1 cellular context compared by ENCODE assay signal in the genomic region with DNA sequence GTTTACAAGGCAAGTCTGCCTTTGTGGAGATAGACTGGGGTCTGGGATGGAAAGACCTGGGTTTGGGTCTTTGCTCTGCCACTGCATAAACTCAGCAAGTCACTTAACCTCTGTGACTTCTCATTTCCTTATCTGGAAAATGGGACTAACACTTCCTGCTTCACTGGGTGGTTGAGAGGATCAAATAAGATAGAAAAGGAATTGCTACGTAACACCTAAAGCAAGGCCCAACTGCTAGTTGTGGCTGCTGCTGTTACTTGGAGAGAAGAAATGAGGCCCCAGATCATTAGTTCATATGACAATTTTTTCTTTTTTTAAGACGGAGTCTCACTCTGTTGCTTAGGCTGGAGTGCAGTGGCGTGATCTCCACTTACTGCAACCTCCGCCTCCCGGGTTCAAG.
TF ChIP-seq lines count a peak whose summit lies in the region.

No MANE protein-coding gene starts in this region.

TF ChIP-seq in K562, 482 proteins besides CTCF, POLR2A, EP300 and RAD21 (continued from another document and continues in another):
- TF ChIP-seq, protein P1, sequence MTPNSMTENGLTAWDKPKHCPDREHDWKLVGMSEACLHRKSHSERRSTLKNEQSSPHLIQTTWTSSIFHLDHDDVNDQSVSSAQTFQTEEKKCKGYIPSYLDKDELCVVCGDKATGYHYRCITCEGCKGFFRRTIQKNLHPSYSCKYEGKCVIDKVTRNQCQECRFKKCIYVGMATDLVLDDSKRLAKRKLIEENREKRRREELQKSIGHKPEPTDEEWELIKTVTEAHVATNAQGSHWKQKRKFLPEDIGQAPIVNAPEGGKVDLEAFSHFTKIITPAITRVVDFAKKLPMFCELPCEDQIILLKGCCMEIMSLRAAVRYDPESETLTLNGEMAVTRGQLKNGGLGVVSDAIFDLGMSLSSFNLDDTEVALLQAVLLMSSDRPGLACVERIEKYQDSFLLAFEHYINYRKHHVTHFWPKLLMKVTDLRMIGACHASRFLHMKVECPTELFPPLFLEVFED (CRISPR knock-in tag; conservative IDR thresholded peaks at IDR 0.05) = no peak
- TF ChIP-seq PTTG1 (tag; IDR thresholded peaks at IDR 0.05; ENCODE audit: low read depth) (no peak), XRCC4 (IDR thresholded peaks at IDR 0.05; ENCODE audit: extremely low read depth, insufficient read depth, insufficient read length) (no peak), GATAD2A (IDR thresholded peaks at IDR 0.05) (no peak), ZNF79 (CRISPR knock-in tag; IDR thresholded peaks at IDR 0.05; ENCODE audit: low read depth) (no peak), SMAD1 (IDR thresholded peaks at IDR 0.05; ENCODE audit: low read depth, low read length, partially characterized antibody) (no peak), TSC22D4 (tag; IDR thresholded peaks at IDR 0.05) (no peak), RFX7 (CRISPR knock-in tag; IDR thresholded peaks at IDR 0.05) (no peak), SMAD4 (CRISPR knock-in tag; conservative IDR thresholded peaks at IDR 0.05) (0 out of 2 replicates have a peak, but pooled peaks have one; percentile 10), KDM2B (CRISPR knock-in tag; IDR thresholded peaks at IDR 0.05) (no peak), ZFX (CRISPR knock-in tag; IDR thresholded peaks at IDR 0.05) (peak; percentile 66), ETV1 (tag; conservative IDR thresholded peaks at IDR 0.05; ENCODE audit: low read depth) (peak; percentile 76), ZNF217 (CRISPR knock-in tag; IDR thresholded peaks at IDR 0.05) (no peak), POLR2AphosphoS5 (IDR thresholded peaks at IDR 0.05; ENCODE audit: control insufficient read depth, insufficient read depth, low read depth, low read length) (no peak), U2AF2 (optimal IDR thresholded peaks at IDR 0.05; ENCODE audit: low read depth, low read length) (no peak), ZNF830 (CRISPR knock-in tag; IDR thresholded peaks at IDR 0.05) (no peak), GABPB1 (CRISPR knock-in tag; IDR thresholded peaks at IDR 0.05) (no peak), STAT5A (IDR thresholded peaks at IDR 0.05; ENCODE audit: borderline replicate concordance, low read length) (no peak), POU5F1 (IDR thresholded peaks at IDR 0.05; ENCODE audit: borderline replicate concordance, low read depth, low read length, partially characterized antibody) (no peak), ZNF644 (tag; IDR thresholded peaks at IDR 0.05; ENCODE audit: low read depth) (no peak), RCOR1 (IDR thresholded peaks at IDR 0.05; ENCODE audit: borderline replicate concordance in 1 of 2, low read depth in 2 of 2, low read length in 2 of 2) (peak in 1 of 2 experiments; percentile 64; a peak in 2 of 4 replicates), JUND (IDR thresholded peaks at IDR 0.05; ENCODE audit: borderline replicate concordance, low read depth, low read length) (peak; percentile 43; the same call in 1 of the 2 replicates), JUND (tag; IDR thresholded peaks at IDR 0.05; ENCODE audit: borderline replicate concordance, low read depth, low read length) (no peak; the same call in 2 of the 3 replicates), ZNF780A (CRISPR knock-in tag; IDR thresholded peaks at IDR 0.05) (no peak)
- TF ChIP-seq, protein P2, sequence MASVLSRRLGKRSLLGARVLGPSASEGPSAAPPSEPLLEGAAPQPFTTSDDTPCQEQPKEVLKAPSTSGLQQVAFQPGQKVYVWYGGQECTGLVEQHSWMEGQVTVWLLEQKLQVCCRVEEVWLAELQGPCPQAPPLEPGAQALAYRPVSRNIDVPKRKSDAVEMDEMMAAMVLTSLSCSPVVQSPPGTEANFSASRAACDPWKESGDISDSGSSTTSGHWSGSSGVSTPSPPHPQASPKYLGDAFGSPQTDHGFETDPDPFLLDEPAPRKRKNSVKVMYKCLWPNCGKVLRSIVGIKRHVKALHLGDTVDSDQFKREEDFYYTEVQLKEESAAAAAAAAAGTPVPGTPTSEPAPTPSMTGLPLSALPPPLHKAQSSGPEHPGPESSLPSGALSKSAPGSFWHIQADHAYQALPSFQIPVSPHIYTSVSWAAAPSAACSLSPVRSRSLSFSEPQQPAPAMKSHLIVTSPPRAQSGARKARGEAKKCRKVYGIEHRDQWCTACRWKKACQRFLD (CRISPR knock-in tag; IDR thresholded peaks at IDR 0.05) = no peak
- TF ChIP-seq, protein P3, sequence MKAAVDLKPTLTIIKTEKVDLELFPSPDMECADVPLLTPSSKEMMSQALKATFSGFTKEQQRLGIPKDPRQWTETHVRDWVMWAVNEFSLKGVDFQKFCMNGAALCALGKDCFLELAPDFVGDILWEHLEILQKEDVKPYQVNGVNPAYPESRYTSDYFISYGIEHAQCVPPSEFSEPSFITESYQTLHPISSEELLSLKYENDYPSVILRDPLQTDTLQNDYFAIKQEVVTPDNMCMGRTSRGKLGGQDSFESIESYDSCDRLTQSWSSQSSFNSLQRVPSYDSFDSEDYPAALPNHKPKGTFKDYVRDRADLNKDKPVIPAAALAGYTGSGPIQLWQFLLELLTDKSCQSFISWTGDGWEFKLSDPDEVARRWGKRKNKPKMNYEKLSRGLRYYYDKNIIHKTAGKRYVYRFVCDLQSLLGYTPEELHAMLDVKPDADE (conservative IDR thresholded peaks at IDR 0.05; ENCODE audit: control insufficient read depth, low read depth, low read length) = no peak
- TF ChIP-seq, protein P4, sequence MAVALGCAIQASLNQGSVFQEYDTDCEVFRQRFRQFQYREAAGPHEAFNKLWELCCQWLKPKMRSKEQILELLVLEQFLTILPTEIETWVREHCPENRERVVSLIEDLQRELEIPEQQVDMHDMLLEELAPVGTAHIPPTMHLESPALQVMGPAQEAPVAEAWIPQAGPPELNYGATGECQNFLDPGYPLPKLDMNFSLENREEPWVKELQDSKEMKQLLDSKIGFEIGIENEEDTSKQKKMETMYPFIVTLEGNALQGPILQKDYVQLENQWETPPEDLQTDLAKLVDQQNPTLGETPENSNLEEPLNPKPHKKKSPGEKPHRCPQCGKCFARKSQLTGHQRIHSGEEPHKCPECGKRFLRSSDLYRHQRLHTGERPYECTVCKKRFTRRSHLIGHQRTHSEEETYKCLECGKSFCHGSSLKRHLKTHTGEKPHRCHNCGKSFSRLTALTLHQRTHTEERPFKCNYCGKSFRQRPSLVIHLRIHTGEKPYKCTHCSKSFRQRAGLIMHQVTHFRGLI (CRISPR knock-in tag; IDR thresholded peaks at IDR 0.05) = 0 out of 2 replicates have a peak, but pooled peaks have one; percentile 21
- TF ChIP-seq, protein P5, sequence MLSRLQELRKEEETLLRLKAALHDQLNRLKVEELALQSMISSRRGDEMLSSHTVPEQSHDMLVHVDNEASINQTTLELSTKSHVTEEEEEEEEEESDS (CRISPR knock-in tag; IDR thresholded peaks at IDR 0.05) = no peak
- TF ChIP-seq, protein P6, sequence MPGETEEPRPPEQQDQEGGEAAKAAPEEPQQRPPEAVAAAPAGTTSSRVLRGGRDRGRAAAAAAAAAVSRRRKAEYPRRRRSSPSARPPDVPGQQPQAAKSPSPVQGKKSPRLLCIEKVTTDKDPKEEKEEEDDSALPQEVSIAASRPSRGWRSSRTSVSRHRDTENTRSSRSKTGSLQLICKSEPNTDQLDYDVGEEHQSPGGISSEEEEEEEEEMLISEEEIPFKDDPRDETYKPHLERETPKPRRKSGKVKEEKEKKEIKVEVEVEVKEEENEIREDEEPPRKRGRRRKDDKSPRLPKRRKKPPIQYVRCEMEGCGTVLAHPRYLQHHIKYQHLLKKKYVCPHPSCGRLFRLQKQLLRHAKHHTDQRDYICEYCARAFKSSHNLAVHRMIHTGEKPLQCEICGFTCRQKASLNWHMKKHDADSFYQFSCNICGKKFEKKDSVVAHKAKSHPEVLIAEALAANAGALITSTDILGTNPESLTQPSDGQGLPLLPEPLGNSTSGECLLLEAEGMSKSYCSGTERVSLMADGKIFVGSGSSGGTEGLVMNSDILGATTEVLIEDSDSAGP (CRISPR knock-in tag; IDR thresholded peaks at IDR 0.05) = no peak
- TF ChIP-seq, protein P7, sequence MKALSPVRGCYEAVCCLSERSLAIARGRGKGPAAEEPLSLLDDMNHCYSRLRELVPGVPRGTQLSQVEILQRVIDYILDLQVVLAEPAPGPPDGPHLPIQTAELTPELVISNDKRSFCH (CRISPR knock-in tag; IDR thresholded peaks at IDR 0.05) = no peak
- TF ChIP-seq, protein P7 (tag; IDR thresholded peaks at IDR 0.05) = no peak
- TF ChIP-seq, protein P8, sequence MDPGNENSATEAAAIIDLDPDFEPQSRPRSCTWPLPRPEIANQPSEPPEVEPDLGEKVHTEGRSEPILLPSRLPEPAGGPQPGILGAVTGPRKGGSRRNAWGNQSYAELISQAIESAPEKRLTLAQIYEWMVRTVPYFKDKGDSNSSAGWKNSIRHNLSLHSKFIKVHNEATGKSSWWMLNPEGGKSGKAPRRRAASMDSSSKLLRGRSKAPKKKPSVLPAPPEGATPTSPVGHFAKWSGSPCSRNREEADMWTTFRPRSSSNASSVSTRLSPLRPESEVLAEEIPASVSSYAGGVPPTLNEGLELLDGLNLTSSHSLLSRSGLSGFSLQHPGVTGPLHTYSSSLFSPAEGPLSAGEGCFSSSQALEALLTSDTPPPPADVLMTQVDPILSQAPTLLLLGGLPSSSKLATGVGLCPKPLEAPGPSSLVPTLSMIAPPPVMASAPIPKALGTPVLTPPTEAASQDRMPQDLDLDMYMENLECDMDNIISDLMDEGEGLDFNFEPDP (CRISPR knock-in tag; IDR thresholded peaks at IDR 0.05) = no peak
- TF ChIP-seq, protein P9, sequence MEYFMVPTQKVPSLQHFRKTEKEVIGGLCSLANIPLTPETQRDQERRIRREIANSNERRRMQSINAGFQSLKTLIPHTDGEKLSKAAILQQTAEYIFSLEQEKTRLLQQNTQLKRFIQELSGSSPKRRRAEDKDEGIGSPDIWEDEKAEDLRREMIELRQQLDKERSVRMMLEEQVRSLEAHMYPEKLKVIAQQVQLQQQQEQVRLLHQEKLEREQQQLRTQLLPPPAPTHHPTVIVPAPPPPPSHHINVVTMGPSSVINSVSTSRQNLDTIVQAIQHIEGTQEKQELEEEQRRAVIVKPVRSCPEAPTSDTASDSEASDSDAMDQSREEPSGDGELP (CRISPR knock-in tag; IDR thresholded peaks at IDR 0.05; ENCODE audit: borderline replicate concordance) = no peak
- TF ChIP-seq, protein P10, sequence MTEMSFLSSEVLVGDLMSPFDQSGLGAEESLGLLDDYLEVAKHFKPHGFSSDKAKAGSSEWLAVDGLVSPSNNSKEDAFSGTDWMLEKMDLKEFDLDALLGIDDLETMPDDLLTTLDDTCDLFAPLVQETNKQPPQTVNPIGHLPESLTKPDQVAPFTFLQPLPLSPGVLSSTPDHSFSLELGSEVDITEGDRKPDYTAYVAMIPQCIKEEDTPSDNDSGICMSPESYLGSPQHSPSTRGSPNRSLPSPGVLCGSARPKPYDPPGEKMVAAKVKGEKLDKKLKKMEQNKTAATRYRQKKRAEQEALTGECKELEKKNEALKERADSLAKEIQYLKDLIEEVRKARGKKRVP (CRISPR knock-in tag; IDR thresholded peaks at IDR 0.05) = no peak
- TF ChIP-seq, protein P11, sequence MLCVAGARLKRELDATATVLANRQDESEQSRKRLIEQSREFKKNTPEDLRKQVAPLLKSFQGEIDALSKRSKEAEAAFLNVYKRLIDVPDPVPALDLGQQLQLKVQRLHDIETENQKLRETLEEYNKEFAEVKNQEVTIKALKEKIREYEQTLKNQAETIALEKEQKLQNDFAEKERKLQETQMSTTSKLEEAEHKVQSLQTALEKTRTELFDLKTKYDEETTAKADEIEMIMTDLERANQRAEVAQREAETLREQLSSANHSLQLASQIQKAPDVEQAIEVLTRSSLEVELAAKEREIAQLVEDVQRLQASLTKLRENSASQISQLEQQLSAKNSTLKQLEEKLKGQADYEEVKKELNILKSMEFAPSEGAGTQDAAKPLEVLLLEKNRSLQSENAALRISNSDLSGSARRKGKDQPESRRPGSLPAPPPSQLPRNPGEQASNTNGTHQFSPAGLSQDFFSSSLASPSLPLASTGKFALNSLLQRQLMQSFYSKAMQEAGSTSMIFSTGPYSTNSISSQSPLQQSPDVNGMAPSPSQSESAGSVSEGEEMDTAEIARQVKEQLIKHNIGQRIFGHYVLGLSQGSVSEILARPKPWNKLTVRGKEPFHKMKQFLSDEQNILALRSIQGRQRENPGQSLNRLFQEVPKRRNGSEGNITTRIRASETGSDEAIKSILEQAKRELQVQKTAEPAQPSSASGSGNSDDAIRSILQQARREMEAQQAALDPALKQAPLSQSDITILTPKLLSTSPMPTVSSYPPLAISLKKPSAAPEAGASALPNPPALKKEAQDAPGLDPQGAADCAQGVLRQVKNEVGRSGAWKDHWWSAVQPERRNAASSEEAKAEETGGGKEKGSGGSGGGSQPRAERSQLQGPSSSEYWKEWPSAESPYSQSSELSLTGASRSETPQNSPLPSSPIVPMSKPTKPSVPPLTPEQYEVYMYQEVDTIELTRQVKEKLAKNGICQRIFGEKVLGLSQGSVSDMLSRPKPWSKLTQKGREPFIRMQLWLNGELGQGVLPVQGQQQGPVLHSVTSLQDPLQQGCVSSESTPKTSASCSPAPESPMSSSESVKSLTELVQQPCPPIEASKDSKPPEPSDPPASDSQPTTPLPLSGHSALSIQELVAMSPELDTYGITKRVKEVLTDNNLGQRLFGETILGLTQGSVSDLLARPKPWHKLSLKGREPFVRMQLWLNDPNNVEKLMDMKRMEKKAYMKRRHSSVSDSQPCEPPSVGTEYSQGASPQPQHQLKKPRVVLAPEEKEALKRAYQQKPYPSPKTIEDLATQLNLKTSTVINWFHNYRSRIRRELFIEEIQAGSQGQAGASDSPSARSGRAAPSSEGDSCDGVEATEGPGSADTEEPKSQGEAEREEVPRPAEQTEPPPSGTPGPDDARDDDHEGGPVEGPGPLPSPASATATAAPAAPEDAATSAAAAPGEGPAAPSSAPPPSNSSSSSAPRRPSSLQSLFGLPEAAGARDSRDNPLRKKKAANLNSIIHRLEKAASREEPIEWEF (CRISPR knock-in tag; IDR thresholded peaks at IDR 0.05) = no peak
- TF ChIP-seq, protein P12, sequence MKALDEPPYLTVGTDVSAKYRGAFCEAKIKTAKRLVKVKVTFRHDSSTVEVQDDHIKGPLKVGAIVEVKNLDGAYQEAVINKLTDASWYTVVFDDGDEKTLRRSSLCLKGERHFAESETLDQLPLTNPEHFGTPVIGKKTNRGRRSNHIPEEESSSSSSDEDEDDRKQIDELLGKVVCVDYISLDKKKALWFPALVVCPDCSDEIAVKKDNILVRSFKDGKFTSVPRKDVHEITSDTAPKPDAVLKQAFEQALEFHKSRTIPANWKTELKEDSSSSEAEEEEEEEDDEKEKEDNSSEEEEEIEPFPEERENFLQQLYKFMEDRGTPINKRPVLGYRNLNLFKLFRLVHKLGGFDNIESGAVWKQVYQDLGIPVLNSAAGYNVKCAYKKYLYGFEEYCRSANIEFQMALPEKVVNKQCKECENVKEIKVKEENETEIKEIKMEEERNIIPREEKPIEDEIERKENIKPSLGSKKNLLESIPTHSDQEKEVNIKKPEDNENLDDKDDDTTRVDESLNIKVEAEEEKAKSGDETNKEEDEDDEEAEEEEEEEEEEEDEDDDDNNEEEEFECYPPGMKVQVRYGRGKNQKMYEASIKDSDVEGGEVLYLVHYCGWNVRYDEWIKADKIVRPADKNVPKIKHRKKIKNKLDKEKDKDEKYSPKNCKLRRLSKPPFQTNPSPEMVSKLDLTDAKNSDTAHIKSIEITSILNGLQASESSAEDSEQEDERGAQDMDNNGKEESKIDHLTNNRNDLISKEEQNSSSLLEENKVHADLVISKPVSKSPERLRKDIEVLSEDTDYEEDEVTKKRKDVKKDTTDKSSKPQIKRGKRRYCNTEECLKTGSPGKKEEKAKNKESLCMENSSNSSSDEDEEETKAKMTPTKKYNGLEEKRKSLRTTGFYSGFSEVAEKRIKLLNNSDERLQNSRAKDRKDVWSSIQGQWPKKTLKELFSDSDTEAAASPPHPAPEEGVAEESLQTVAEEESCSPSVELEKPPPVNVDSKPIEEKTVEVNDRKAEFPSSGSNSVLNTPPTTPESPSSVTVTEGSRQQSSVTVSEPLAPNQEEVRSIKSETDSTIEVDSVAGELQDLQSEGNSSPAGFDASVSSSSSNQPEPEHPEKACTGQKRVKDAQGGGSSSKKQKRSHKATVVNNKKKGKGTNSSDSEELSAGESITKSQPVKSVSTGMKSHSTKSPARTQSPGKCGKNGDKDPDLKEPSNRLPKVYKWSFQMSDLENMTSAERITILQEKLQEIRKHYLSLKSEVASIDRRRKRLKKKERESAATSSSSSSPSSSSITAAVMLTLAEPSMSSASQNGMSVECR (CRISPR knock-in tag; IDR thresholded peaks at IDR 0.05) = no peak
